In genomic region chr11:72950685-72951084, GRCh38 we compare ENCODE assay signal across 19 cellular contexts.
"Had no signal": no experiment of that assay in that cellular context is flagged by ENCODE, and none has a peak within 500 bp of the region (broad histone marks: within the 10 kb centered on the region; RNA-seq: fewer than 3 reads in every experiment).

No MANE protein-coding gene starts in this region.

- DNase-seq: activated CD4-positive, alpha-beta T cell treated with anti-CD3 and anti-CD28 coated beads, Interleukin-2, amount 10 ng/mL, durations not matched to agents 7 days and 5 days; activated CD8-positive, alpha-beta memory T cell treated with anti-CD3 and anti-CD28 coated beads, Interleukin-2, amount 50 U/mL, for 48 hours; activated naive CD8-positive, alpha-beta T cell treated with anti-CD3 and anti-CD28 coated beads for 36 hours; central memory CD4-positive, alpha-beta T cell; esophagus squamous epithelium; hypothalamus; islet precursor cell; mucosa of descending colon; naive thymus-derived CD4-positive, alpha-beta T cell; nucleus accumbens; posterior cingulate gyrus; retina; stimulated activated CD4-positive, alpha-beta T cell treated with anti-CD3 and anti-CD28 coated beads, Interleukin-15, amount 100 ng/mL, for 24 hours; stimulated activated CD4-positive, alpha-beta T cell treated with anti-CD3 and anti-CD28 coated beads, Interleukin-4, amount 100 ng/mL, for 24 hours; stimulated activated naive CD8-positive, alpha-beta T cell treated with anti-CD3 and anti-CD28 coated beads, Interleukin-15, Interleukin-2, amounts not matched to agents 100 U/mL and 50 U/mL, for 24 hours; T-helper 17 cell; upper lobe of right lung had no signal

- H3K4me3 Mint-ChIP-seq: activated CD4-positive, alpha-beta T cell treated with anti-CD3 and anti-CD28 coated beads, Interleukin-2, amount 10 ng/mL, durations not matched to agents 7 days and 5 days; activated naive CD8-positive, alpha-beta T cell treated with anti-CD3 and anti-CD28 coated beads for 36 hours; brain; naive thymus-derived CD4-positive, alpha-beta T cell; T-helper 17 cell had no signal

- H3K36me3 ChIP-seq: esophagus squamous epithelium, upper lobe of right lung had no signal

- H3K27me3 ChIP-seq: esophagus squamous epithelium, upper lobe of right lung had no signal

- H3K27me3 Mint-ChIP-seq: activated CD4-positive, alpha-beta T cell treated with anti-CD3 and anti-CD28 coated beads, Interleukin-2, amount 10 ng/mL, durations not matched to agents 7 days and 5 days; activated naive CD8-positive, alpha-beta T cell treated with anti-CD3 and anti-CD28 coated beads for 36 hours; brain; naive thymus-derived CD4-positive, alpha-beta T cell; T-helper 17 cell had no signal

- H3K4me3 ChIP-seq: coronary artery, esophagus squamous epithelium, mucosa of descending colon, upper lobe of right lung had no signal

- ATAC-seq: stimulated activated naive CD8-positive, alpha-beta T cell treated with anti-CD3 and anti-CD28 coated beads, Interleukin-15, Interleukin-2, amounts not matched to agents 100 U/mL and 50 U/mL, for 24 hours; T-helper 17 cell had no signal

- H3K4me1 Mint-ChIP-seq: activated CD4-positive, alpha-beta T cell treated with anti-CD3 and anti-CD28 coated beads, Interleukin-2, amount 10 ng/mL, durations not matched to agents 7 days and 5 days; brain had no signal

- H3K27ac Mint-ChIP-seq: activated CD4-positive, alpha-beta T cell treated with anti-CD3 and anti-CD28 coated beads, Interleukin-2, amount 10 ng/mL, durations not matched to agents 7 days and 5 days; activated naive CD8-positive, alpha-beta T cell treated with anti-CD3 and anti-CD28 coated beads for 36 hours; brain; naive thymus-derived CD4-positive, alpha-beta T cell; T-helper 17 cell had no signal

- H3K9me3 Mint-ChIP-seq: activated CD4-positive, alpha-beta T cell treated with anti-CD3 and anti-CD28 coated beads, Interleukin-2, amount 10 ng/mL, durations not matched to agents 7 days and 5 days; activated naive CD8-positive, alpha-beta T cell treated with anti-CD3 and anti-CD28 coated beads for 36 hours had no signal

- H3K4me1 ChIP-seq: esophagus squamous epithelium had no signal

- H3K9me3 ChIP-seq: esophagus squamous epithelium, mucosa of descending colon, upper lobe of right lung had no signal

- H3K27ac ChIP-seq: coronary artery, esophagus squamous epithelium, upper lobe of right lung had no signal
